ENCODE assay signal across 28 cellular contexts in genomic region chr7:132878228-132878919, GRCh38.
A peak's percentile ranks its signal among the peaks of the same experiment; 100 is the strongest.
DNase-seq lines count a peak whose midpoint lies in the region; ATAC-seq and TF ChIP-seq lines count a peak whose summit lies in the region.
"Had no signal": no experiment of that assay in that cellular context is flagged by ENCODE, and none has a peak within 500 bp of the region (broad histone marks: within the 10 kb centered on the region; RNA-seq: fewer than 3 reads in every experiment).

No MANE protein-coding gene starts in this region.

- no peaks in the 10 kb centered on the region for H3K36me3 ChIP-seq in ectodermal cell (ENCODE audit: control insufficient read depth, insufficient read depth, low read length)
- H3K36me3 ChIP-seq in neural progenitor cell, result no peaks in the 10 kb centered on the region
- H3K36me3 ChIP-seq: sigmoid colon, thoracic aorta had no signal

- peak overlapping the region; percentile 87 for H3K27ac Mint-ChIP-seq in neural progenitor cell
- H3K27ac Mint-ChIP-seq in stimulated activated naive CD8-positive, alpha-beta T cell treated with anti-CD3 and anti-CD28 coated beads, Interleukin-15, amount 100 ng/mL, for 72 hours, result peak overlapping the region in 1 of 2 donors; percentile 30
- H3K27ac Mint-ChIP-seq: activated T-cell treated with anti-CD3 and anti-CD28 coated beads, Interleukin-2, amount 50 U/mL, for 72 hours had no signal

- H3K4me3 ChIP-seq in NB4 (ENCODE audit: low read depth, low read length) (no peak overlapping the region), ectodermal cell (ENCODE audit: insufficient read depth, low read depth, low read length) (no peak overlapping the region), neural progenitor cell (no peak overlapping the region)
- H3K4me3 ChIP-seq: heart right ventricle, sigmoid colon, thoracic aorta had no signal

- H2AFZ ChIP-seq in neural progenitor cell (replicated peaks), result no peak overlapping the region

- H3K4me3 Mint-ChIP-seq in neural progenitor cell, result no peak overlapping the region
- no peak overlapping the region for H3K4me3 Mint-ChIP-seq in stimulated activated naive CD8-positive, alpha-beta T cell treated with anti-CD3 and anti-CD28 coated beads, Interleukin-15, amount 100 ng/mL, for 72 hours
- H3K4me3 Mint-ChIP-seq: activated T-cell treated with anti-CD3 and anti-CD28 coated beads, Interleukin-2, amount 50 U/mL, for 72 hours; CD14-positive monocyte had no signal

- peaks cover 22% of the 10 kb centered on the region for H4K20me1 ChIP-seq in neural progenitor cell (ENCODE audit: low read depth)

- H3K9me3 Mint-ChIP-seq in neural progenitor cell, result no peaks in the 10 kb centered on the region
- peaks cover 0 to 6% of the 10 kb centered on the region in 2 donors for H3K9me3 Mint-ChIP-seq in stimulated activated naive CD8-positive, alpha-beta T cell treated with anti-CD3 and anti-CD28 coated beads, Interleukin-15, amount 100 ng/mL, for 72 hours
- H3K9me3 Mint-ChIP-seq: activated T-cell treated with anti-CD3 and anti-CD28 coated beads, Interleukin-2, amount 50 U/mL, for 72 hours; CD14-positive monocyte had no signal

- peak overlapping the region; percentile 57 for H3K27ac ChIP-seq in ectodermal cell (ENCODE audit: insufficient read depth, low read depth, low read length, poor library complexity, severe bottlenecking)
- no peak overlapping the region for H3K27ac ChIP-seq in neural progenitor cell
- H3K27ac ChIP-seq: heart right ventricle, sigmoid colon, thoracic aorta had no signal

- H3F3A ChIP-seq in neural progenitor cell (ENCODE audit: low read depth), result no peaks in the 10 kb centered on the region

- H3K79me2 ChIP-seq in neural progenitor cell (ENCODE audit: low read depth), result peaks cover 27% of the 10 kb centered on the region

- peak; percentile 4 for DNase-seq in NOMO-1 treated with DMSO at 0.1 percent for 48 hours (lab: John Stamatoyannopoulos, UW; ENCODE audit: unreplicated experiment)
- DNase-seq in NOMO-1 treated with dmso at 0.1 percent for 144 hours (lab: John Stamatoyannopoulos, UW; ENCODE audit: unreplicated experiment), result no peak
- peak; percentile 9 for DNase-seq in NB4 (ENCODE audit: low read depth)
- DNase-seq in neural progenitor cell (ENCODE audit: low spot score), result no peak
- no peak for DNase-seq in stimulated activated naive CD8-positive, alpha-beta T cell treated with anti-CD3 and anti-CD28 coated beads, Interleukin-15, amount 100 ng/mL, for 72 hours
- DNase-seq: 8988T; activated CD4-positive, alpha-beta T cell treated with anti-CD3 and anti-CD28 coated beads, Interleukin-2, amount 50 U/mL, for 4 hours; activated naive CD4-positive, alpha-beta T cell treated with Interleukin-2 at 50 U/mL for 16 hours; activated T-cell treated with anti-CD3 and anti-CD28 coated beads, Interleukin-2, amount 50 U/mL, for 72 hours; DMS79 treated with DMSO at 0.1 percent for 48 hours; effector CD4-positive, alpha-beta T cell; erythroblast; GF-D8; heart right ventricle; KBM-7; left cardiac atrium; mesenchymal stem cell; NCI-H1694; NCI-H2171; RPMI8226; sigmoid colon; stimulated activated naive CD8-positive, alpha-beta T cell treated with anti-CD3 and anti-CD28 coated beads, Interleukin-15, Interleukin-2, amounts not matched to agents 100 U/mL and 50 U/mL, for 24 hours; T-helper 1 cell had no signal

- peaks cover 31% of the 10 kb centered on the region for H3K4me1 Mint-ChIP-seq in neural progenitor cell
- H3K4me1 Mint-ChIP-seq in stimulated activated naive CD8-positive, alpha-beta T cell treated with anti-CD3 and anti-CD28 coated beads, Interleukin-15, amount 100 ng/mL, for 72 hours, result peaks cover 21% of the 10 kb centered on the region

- TF ChIP-seq CTCF in NB4 (IDR thresholded peaks at IDR 0.05; ENCODE audit: low read depth, low read length) (no peak), neural progenitor cell (IDR thresholded peaks at IDR 0.05) (no peak)

- no peaks in the 10 kb centered on the region for H3K9me3 ChIP-seq in ectodermal cell (ENCODE audit: control insufficient read depth, low read length)
- H3K9me3 ChIP-seq in neural progenitor cell (ENCODE audit: low read depth), result no peaks in the 10 kb centered on the region
- H3K9me3 ChIP-seq: heart right ventricle, sigmoid colon, thoracic aorta had no signal

- no peak for ATAC-seq in HG03439 (IDR thresholded peaks at IDR 0.05; ENCODE audit: unreplicated experiment)
- no peak for ATAC-seq in HG03457 (IDR thresholded peaks at IDR 0.05; ENCODE audit: unreplicated experiment)
- ATAC-seq in stimulated activated naive CD8-positive, alpha-beta T cell treated with anti-CD3 and anti-CD28 coated beads, Interleukin-15, amount 100 ng/mL, for 72 hours, result no peak
- ATAC-seq: activated T-cell treated with anti-CD3 and anti-CD28 coated beads, Interleukin-2, amount 50 U/mL, for 72 hours; heart right ventricle; left cardiac atrium; stimulated activated naive CD8-positive, alpha-beta T cell treated with anti-CD3 and anti-CD28 coated beads, Interleukin-15, Interleukin-2, amounts not matched to agents 100 U/mL and 50 U/mL, for 24 hours had no signal

- peaks cover 6% of the 10 kb centered on the region for H3K36me3 Mint-ChIP-seq in neural progenitor cell

- WGBS in ectodermal cell, 2 experiments, result 85 to 100% methylated on average over 1 of the region's 1 CpG

- peaks cover 18% of the 10 kb centered on the region for H3K4me1 ChIP-seq in ectodermal cell (ENCODE audit: control insufficient read depth, insufficient read depth, low read length)
- peaks cover 14% of the 10 kb centered on the region for H3K4me1 ChIP-seq in neural progenitor cell
- H3K4me1 ChIP-seq: sigmoid colon had no signal

- H3K9ac ChIP-seq in neural progenitor cell, result no peak overlapping the region

- no peak overlapping the region for H3K4me2 ChIP-seq in neural progenitor cell

- no peak for TF ChIP-seq POLR2A in NB4 (IDR thresholded peaks at IDR 0.05; ENCODE audit: extremely low read depth, insufficient read length)

- H3K27me3 Mint-ChIP-seq in neural progenitor cell (ENCODE audit: insufficient read depth, low read depth), result no peaks in the 10 kb centered on the region
- no peaks in the 10 kb centered on the region for H3K27me3 Mint-ChIP-seq in stimulated activated naive CD8-positive, alpha-beta T cell treated with anti-CD3 and anti-CD28 coated beads, Interleukin-15, amount 100 ng/mL, for 72 hours

- H3K27me3 ChIP-seq in ectodermal cell (ENCODE audit: control insufficient read depth, insufficient read depth, low read length, poor library complexity, severe bottlenecking) (no peaks in the 10 kb centered on the region), neural progenitor cell (no peaks in the 10 kb centered on the region)
- H3K27me3 ChIP-seq: heart right ventricle, sigmoid colon had no signal

Comparison
In these comparisons a context has a peak if more than half of its experiments do, and no peak if none do; other contexts are left out.
1. DNase-seq: peak in NOMO-1 treated with DMSO at 0.1 percent for 48 hours (single experiment) and NB4 (single experiment); none in NOMO-1 treated with dmso at 0.1 percent for 144 hours (single experiment), neural progenitor cell (single experiment) and stimulated activated naive CD8-positive, alpha-beta T cell treated with anti-CD3 and anti-CD28 coated beads, Interleukin-15, amount 100 ng/mL, for 72 hours (0 of 2).